24 cellular contexts compared by ENCODE assay signal in genomic region chr5:15703901-15704300, GRCh38.
DNase-seq lines count a peak whose midpoint lies in the region; ATAC-seq lines count a peak whose summit lies in the region.
"Had no signal": no experiment of that assay in that cellular context is flagged by ENCODE, and none has a peak within 500 bp of the region (broad histone marks: within the 10 kb centered on the region; RNA-seq: fewer than 3 reads in every experiment).

No MANE protein-coding gene starts in this region.

- intact Hi-C loops in left colon (cut with DNase I, micrococcal nuclease), result no loop called here

- H3K27me3 ChIP-seq in SJSA1 (replicated peaks), result no peaks in the 10 kb centered on the region
- H3K27me3 ChIP-seq: ascending aorta had no signal

- 64 to 70% methylated on average over 3 of the region's 3 CpGs for WGBS in mesodermal cell (ENCODE audit: insufficient coverage in 2 of 2), 2 experiments

- CTCF ChIA-PET in activated CD8-positive, alpha-beta T cell treated with anti-CD3 and anti-CD28 coated beads, Interleukin-2, amount 10 ng/mL, durations not matched to agents 7 days and 5 days (lab: Charles Lee), result no interaction called here

- no peak overlapping the region for H3K4me3 Mint-ChIP-seq in activated CD8-positive, alpha-beta T cell treated with anti-CD3 and anti-CD28 coated beads, Interleukin-2, amount 10 ng/mL, durations not matched to agents 7 days and 5 days
- H3K4me3 Mint-ChIP-seq: activated naive CD4-positive, alpha-beta T cell treated with anti-CD3 and anti-CD28 coated beads, Interleukin-2, amount 10 ng/mL, durations not matched to agents 7 days and 5 days; activated T-cell treated with anti-CD3 and anti-CD28 coated beads, Interleukin-2, amount 50 U/mL, for 72 hours; T-helper 2 cell treated with Interferon-gamma antibody and Interleukin-4, amounts not matched to agents 5 μg/mL and 100 μg/mL, for 36 hours had no signal

- H3K36me3 ChIP-seq in SJSA1, result no peaks in the 10 kb centered on the region
- no peaks in the 10 kb centered on the region for H3K36me3 ChIP-seq in mesodermal cell (ENCODE audit: control insufficient read depth, insufficient read depth, low read length)
- H3K36me3 ChIP-seq: ascending aorta had no signal

- no peaks in the 10 kb centered on the region for H3K27me3 Mint-ChIP-seq in activated CD8-positive, alpha-beta T cell treated with anti-CD3 and anti-CD28 coated beads, Interleukin-2, amount 10 ng/mL, durations not matched to agents 7 days and 5 days (ENCODE audit: low read depth)
- H3K27me3 Mint-ChIP-seq: activated naive CD4-positive, alpha-beta T cell treated with anti-CD3 and anti-CD28 coated beads, Interleukin-2, amount 10 ng/mL, durations not matched to agents 7 days and 5 days had no signal

- peaks cover 7% of the 10 kb centered on the region for H3K9me3 Mint-ChIP-seq in activated CD8-positive, alpha-beta T cell treated with anti-CD3 and anti-CD28 coated beads, Interleukin-2, amount 10 ng/mL, durations not matched to agents 7 days and 5 days (ENCODE audit: insufficient read depth)

- DNase-seq in AG20443 (ENCODE audit: low spot score) (peak; percentile 67), SJSA1 (ENCODE audit: low read depth in 1 of 2, low spot score in 2 of 2) (no peak), fibroblast of peridontal ligament (ENCODE audit: extremely low read depth) (peak; percentile 30), left colon (no peak), NCI-H748 (lab: John Stamatoyannopoulos, UW; ENCODE audit: unreplicated experiment) (no peak), DMS53 (lab: John Stamatoyannopoulos, UW) (no peak)
- DNase-seq in activated CD8-positive, alpha-beta T cell treated with anti-CD3 and anti-CD28 coated beads, Interleukin-2, amount 10 ng/mL, durations not matched to agents 7 days and 5 days, result no peak
- DNase-seq: activated naive CD4-positive, alpha-beta T cell treated with anti-CD3 and anti-CD28 coated beads, Interleukin-2, amount 10 ng/mL, durations not matched to agents 7 days and 5 days; activated T-cell treated with anti-CD3 and anti-CD28 coated beads, Interleukin-2, amount 50 U/mL, for 72 hours; C1 segment of cervical spinal cord; cerebellar nuclear complex; effector CD4-positive, alpha-beta T cell; KG1; MV-4-11; NCI-H1694 treated with DMSO at 0.1 percent for 48 hours; NCI-H82; OCI-M1; SIG-M5; stimulated activated CD8-positive, alpha-beta memory T cell treated with anti-CD3 and anti-CD28 coated beads, Interleukin-4, amount 100 ng/mL, for 48 hours had no signal

- H3K27ac ChIP-seq in SJSA1, result peak overlapping the region; percentile 25
- H3K27ac ChIP-seq in mesodermal cell (ENCODE audit: low read depth, low read length, severe bottlenecking), result peak overlapping the region; percentile 34
- H3K27ac ChIP-seq: A549, ascending aorta had no signal

- no peaks in the 10 kb centered on the region for H3K36me3 Mint-ChIP-seq in activated CD8-positive, alpha-beta T cell treated with anti-CD3 and anti-CD28 coated beads, Interleukin-2, amount 10 ng/mL, durations not matched to agents 7 days and 5 days (ENCODE audit: low read depth)
- H3K36me3 Mint-ChIP-seq: activated naive CD4-positive, alpha-beta T cell treated with anti-CD3 and anti-CD28 coated beads, Interleukin-2, amount 10 ng/mL, durations not matched to agents 7 days and 5 days had no signal

- H3K4me1 ChIP-seq in SJSA1 (replicated peaks) (peaks cover 18% of the 10 kb centered on the region), mesodermal cell (ENCODE audit: control insufficient read depth, insufficient read depth, low read length, poor library complexity, severe bottlenecking) (peaks cover 28% of the 10 kb centered on the region)
- H3K4me1 ChIP-seq: A549 had no signal

- H3K27ac Mint-ChIP-seq in activated CD8-positive, alpha-beta T cell treated with anti-CD3 and anti-CD28 coated beads, Interleukin-2, amount 10 ng/mL, durations not matched to agents 7 days and 5 days, result no peak overlapping the region
- H3K27ac Mint-ChIP-seq: activated naive CD4-positive, alpha-beta T cell treated with anti-CD3 and anti-CD28 coated beads, Interleukin-2, amount 10 ng/mL, durations not matched to agents 7 days and 5 days; activated T-cell treated with anti-CD3 and anti-CD28 coated beads, Interleukin-2, amount 50 U/mL, for 72 hours; T-helper 2 cell treated with Interferon-gamma antibody and Interleukin-4, amounts not matched to agents 5 μg/mL and 100 μg/mL, for 36 hours had no signal

- H3K4me3 ChIP-seq in SJSA1 (no peak overlapping the region), mesodermal cell (ENCODE audit: extremely low read depth, insufficient read depth, low read length, poor library complexity, severe bottlenecking) (no peak overlapping the region)
- H3K4me3 ChIP-seq: A549, ascending aorta had no signal

- no peaks in the 10 kb centered on the region for H3K9me3 ChIP-seq in SJSA1 (replicated peaks)
- no peaks in the 10 kb centered on the region for H3K9me3 ChIP-seq in mesodermal cell (ENCODE audit: control insufficient read depth, low read length)
- H3K9me3 ChIP-seq: A549, ascending aorta had no signal

- POLR2A ChIA-PET in activated CD8-positive, alpha-beta T cell treated with anti-CD3 and anti-CD28 coated beads, Interleukin-2, amount 10 ng/mL, durations not matched to agents 7 days and 5 days (lab: Charles Lee), result no interaction called here

- no peak for ATAC-seq in left colon
- ATAC-seq in activated CD8-positive, alpha-beta T cell treated with anti-CD3 and anti-CD28 coated beads, Interleukin-2, amount 10 ng/mL, durations not matched to agents 7 days and 5 days, result no peak
- ATAC-seq: A549; activated CD4-positive, CD25-positive, alpha-beta regulatory T cell treated with anti-CD3 and anti-CD28 coated beads, Interleukin-2, amount 50 U/mL, for 24 hours; activated T-cell treated with anti-CD3 and anti-CD28 coated beads, Interleukin-2, amount 50 U/mL, for 72 hours had no signal

- no peaks in the 10 kb centered on the region for H3K4me1 Mint-ChIP-seq in activated CD8-positive, alpha-beta T cell treated with anti-CD3 and anti-CD28 coated beads, Interleukin-2, amount 10 ng/mL, durations not matched to agents 7 days and 5 days (ENCODE audit: low read depth)
- H3K4me1 Mint-ChIP-seq: activated naive CD4-positive, alpha-beta T cell treated with anti-CD3 and anti-CD28 coated beads, Interleukin-2, amount 10 ng/mL, durations not matched to agents 7 days and 5 days had no signal

Comparison
In these comparisons a context has a peak if more than half of its experiments do, and no peak if none do; other contexts are left out.
1. DNase-seq: peak in AG20443 (single experiment) and fibroblast of peridontal ligament (single experiment); none in SJSA1 (0 of 2), left colon (0 of 2), NCI-H748 (single experiment), activated CD8-positive, alpha-beta T cell treated with anti-CD3 and anti-CD28 coated beads, Interleukin-2, amount 10 ng/mL, durations not matched to agents 7 days and 5 days (single experiment) and DMS53 (single experiment).